13 cellular contexts compared by ENCODE assay signal in the genomic region with DNA sequence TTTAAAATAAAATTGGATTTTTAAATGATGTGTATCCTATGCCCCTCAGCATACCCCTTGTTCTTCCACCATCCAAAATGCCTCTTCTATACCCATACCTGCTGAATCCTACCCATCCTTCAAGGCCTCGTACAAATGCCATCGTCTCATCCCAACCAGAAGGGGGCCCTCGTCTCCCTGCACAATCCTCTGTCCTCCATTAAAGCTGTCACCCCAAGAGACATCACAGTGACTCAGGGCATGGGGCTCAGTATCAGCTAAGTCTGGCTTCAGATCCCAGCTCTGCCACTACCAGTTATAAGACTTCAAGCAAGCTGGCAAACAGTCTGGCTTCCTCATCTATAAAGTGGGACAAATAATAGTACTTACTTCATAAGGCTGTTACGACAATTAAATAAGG. TPM values are rescaled to one million over a fixed set of nuclear protein-coding genes. Genes with fewer than 3 reads are reported as not detected.
DNase-seq lines count a peak whose midpoint lies in the region; ATAC-seq and TF ChIP-seq lines count a peak whose summit lies in the region.
"Had no signal": no experiment of that assay in that cellular context is flagged by ENCODE, and none has a peak within 500 bp of the region (broad histone marks: within the 10 kb centered on the region; RNA-seq: fewer than 3 reads in every experiment).

No MANE protein-coding gene starts in this region.

- H3K4me1 ChIP-seq in DOHH2 (ENCODE audit: control insufficient read depth, low read length) (peaks cover 6% of the 10 kb centered on the region), GM23338 (ENCODE audit: insufficient read depth) (no peaks in the 10 kb centered on the region), RWPE2 (ENCODE audit: insufficient read depth, poor library complexity, severe bottlenecking) (no peaks in the 10 kb centered on the region), iPS DF 6.9 (ENCODE audit: control insufficient read depth, insufficient read depth, low read length) (no peaks in the 10 kb centered on the region)

- no peaks in the 10 kb centered on the region for H3K9me3 Mint-ChIP-seq in GM23338
- H3K9me3 Mint-ChIP-seq: stimulated activated naive CD8-positive, alpha-beta T cell treated with anti-CD3 and anti-CD28 coated beads, Interleukin-15, Interleukin-2, amounts not matched to agents 100 ng/mL and 50 ng/mL, for 24 hours had no signal

- TF ChIP-seq CTCF in DOHH2 (IDR thresholded peaks at IDR 0.05; ENCODE audit: low read depth, low read length, poor library complexity, severe bottlenecking) (peak; percentile 42), GM23338 (conservative IDR thresholded peaks at IDR 0.05; ENCODE audit: low read depth in 2 of 2) (peak; percentile 79 to 85), RWPE2 (IDR thresholded peaks at IDR 0.05; ENCODE audit: poor library complexity, severe bottlenecking) (no peak), coronary artery (IDR thresholded peaks at IDR 0.05) (no peak), RWPE1 (conservative IDR thresholded peaks at IDR 0.05; ENCODE audit: low read depth) (no peak)

- peaks cover 7% of the 10 kb centered on the region for H3K4me1 Mint-ChIP-seq in GM23338

- H3K27me3 ChIP-seq in DOHH2 (ENCODE audit: control insufficient read depth, low read length) (no peaks in the 10 kb centered on the region), GM23338 (ENCODE audit: insufficient read depth) (no peaks in the 10 kb centered on the region), RWPE2 (ENCODE audit: insufficient read depth, poor library complexity, severe bottlenecking) (no peaks in the 10 kb centered on the region), iPS DF 6.9 (ENCODE audit: control insufficient read depth, insufficient read depth, low read length) (no peaks in the 10 kb centered on the region; the same call in 1 of the 2 replicates)
- H3K27me3 ChIP-seq: adrenal gland had no signal

- H3K9me2 ChIP-seq in DOHH2 (replicated peaks; ENCODE audit: control insufficient read depth, low read length) = no peaks in the 10 kb centered on the region
- no peaks in the 10 kb centered on the region for H3K9me2 ChIP-seq in GM23338 (ENCODE audit: insufficient read depth)

- H3K4me3 Mint-ChIP-seq in GM23338 = no peak overlapping the region
- H3K4me3 Mint-ChIP-seq: stimulated activated naive CD8-positive, alpha-beta T cell treated with anti-CD3 and anti-CD28 coated beads, Interleukin-15, Interleukin-2, amounts not matched to agents 100 ng/mL and 50 ng/mL, for 24 hours had no signal

- H4K20me1 ChIP-seq in DOHH2 (ENCODE audit: control insufficient read depth, insufficient read depth, low read depth, low read length) = no peaks in the 10 kb centered on the region
- H4K20me1 ChIP-seq in GM23338 (replicated peaks; ENCODE audit: insufficient read depth) = no peaks in the 10 kb centered on the region

- H3K4me2 ChIP-seq in DOHH2 (ENCODE audit: low read length) (no peak overlapping the region), GM23338 (no peak overlapping the region)
- H3K4me2 ChIP-seq: PC-9 had no signal

- no peaks in the 10 kb centered on the region for H3K36me3 Mint-ChIP-seq in GM23338 (ENCODE audit: low read depth)

- H3K27ac ChIP-seq in DOHH2 (ENCODE audit: low read depth, low read length) = no peak overlapping the region
- no peak overlapping the region for H3K27ac ChIP-seq in GM23338 (ENCODE audit: low read depth)
- no peak overlapping the region for H3K27ac ChIP-seq in RWPE2 (ENCODE audit: poor library complexity, severe bottlenecking)
- H3K27ac ChIP-seq in iPS DF 6.9 (ENCODE audit: low read length) = no peak overlapping the region
- H3K27ac ChIP-seq in coronary artery = no peak overlapping the region
- no peak overlapping the region for H3K27ac ChIP-seq in RWPE1
- H3K27ac ChIP-seq: adrenal gland, PC-9 had no signal

- POLR2A ChIA-PET in RWPE1 (lab: Yijun Ruan, JAX; ENCODE audit: low non-redundant PET) = interaction anchor here (0.5 kb wide), 1 partner anchor 46 kb away, joined by 4 read pairs; no protein-coding TSS in a partner anchor

- ATAC-seq in GM23338 (peak; percentile 91), RWPE2 (ENCODE audit: low read depth) (no peak; the same call in 2 of the 3 replicates), HG02970 (IDR thresholded peaks at IDR 0.05; ENCODE audit: low FRiP score, unreplicated experiment) (no peak)

- WGBS in iPS DF 6.9 (ENCODE audit: insufficient coverage, insufficient read length) = no CpG with 5 or more reads among the region's 4 CpGs

- H3K79me2 ChIP-seq in DOHH2 (ENCODE audit: control insufficient read depth, low read length) = no peaks in the 10 kb centered on the region
- H3K79me2 ChIP-seq in GM23338 (replicated peaks; ENCODE audit: insufficient read depth) = no peaks in the 10 kb centered on the region

- peak overlapping the region; percentile 0; the same call in 1 of the 2 replicates for H2AFZ ChIP-seq in GM23338
- H2AFZ ChIP-seq: PC-9 had no signal

- DNase-seq in GM23338 (ENCODE audit: low spot score) (peak; percentile 66), RWPE2 (ENCODE audit: low spot score) (peak; percentile 9), iPS DF 6.9 (ENCODE audit: low read depth, low spot score) (peak; percentile 33), NCI-H1417 (lab: John Stamatoyannopoulos, UW) (no peak), coronary artery (ENCODE audit: low spot score) (no peak), RWPE1 (ENCODE audit: low spot score) (no peak)
- DNase-seq: kidney glomerular epithelial cell, NCI-H1436, PC-9 had no signal

- CTCF ChIA-PET in RWPE1 (lab: Yijun Ruan, JAX) = interaction anchor here (0.6 to 1.2 kb wide), 4 partner anchors 9 to 147 kb away, joined by 3 to 5 read pairs (median 3); no protein-coding TSS in a partner anchor

- H3K9me3 ChIP-seq in DOHH2 (ENCODE audit: control insufficient read depth, insufficient read depth, low read length) (no peaks in the 10 kb centered on the region), RWPE2 (ENCODE audit: severe bottlenecking) (no peaks in the 10 kb centered on the region), iPS DF 6.9 (ENCODE audit: control insufficient read depth, insufficient read depth, low read length) (no peaks in the 10 kb centered on the region)
- H3K9me3 ChIP-seq: adrenal gland had no signal

- H3K27me3 Mint-ChIP-seq in GM23338 (ENCODE audit: insufficient read depth, low read depth, poor library complexity) = peaks cover 6% of the 10 kb centered on the region

- H3K27ac Mint-ChIP-seq in GM23338 = no peak overlapping the region; the same call in 1 of the 2 replicates
- H3K27ac Mint-ChIP-seq: stimulated activated naive CD8-positive, alpha-beta T cell treated with anti-CD3 and anti-CD28 coated beads, Interleukin-15, Interleukin-2, amounts not matched to agents 100 ng/mL and 50 ng/mL, for 24 hours had no signal

- H3K4me3 ChIP-seq in DOHH2 (ENCODE audit: low read length) (no peak overlapping the region), GM23338 (no peak overlapping the region), RWPE2 (ENCODE audit: severe bottlenecking) (no peak overlapping the region), iPS DF 6.9 (ENCODE audit: low read length) (no peak overlapping the region), coronary artery (no peak overlapping the region)
- H3K4me3 ChIP-seq: adrenal gland, PC-9 had no signal

- H3F3A ChIP-seq in DOHH2 (ENCODE audit: control insufficient read depth, insufficient read depth) = no peaks in the 10 kb centered on the region
- no peaks in the 10 kb centered on the region for H3F3A ChIP-seq in GM23338 (replicated peaks; ENCODE audit: low read depth)

- H3K36me3 ChIP-seq in DOHH2 (ENCODE audit: control insufficient read depth, low read length) = no peaks in the 10 kb centered on the region
- no peaks in the 10 kb centered on the region for H3K36me3 ChIP-seq in GM23338 (ENCODE audit: insufficient read depth)
- H3K36me3 ChIP-seq in RWPE2 (ENCODE audit: low read depth) = no peaks in the 10 kb centered on the region
- H3K36me3 ChIP-seq in iPS DF 6.9 (ENCODE audit: control insufficient read depth, insufficient read depth, low read length) = no peaks in the 10 kb centered on the region
- H3K36me3 ChIP-seq: adrenal gland had no signal

RNA-seq across cellular contexts. Expression of a gene that starts 23.8 kb away (rescaled TPM):
- total RNA-seq in GM23338 (2014; rRNA removed; shearing (Covaris generic)) = not detected in 2 replicates
- polyA plus RNA-seq in GM23338 (2016; fragmentation: Nextera tagmentation; extraction: Ambion mirVana) = not detected in 2 replicates

Comparison
In these comparisons a context has a peak if more than half of its experiments do, and no peak if none do; other contexts are left out.
1. CTCF ChIP-seq: peak in DOHH2 (single experiment) and GM23338 (2 of 2); none in RWPE2 (single experiment), coronary artery (single experiment) and RWPE1 (single experiment).
2. DNase-seq: peak in GM23338 (single experiment), RWPE2 (single experiment) and iPS DF 6.9 (single experiment); none in NCI-H1417 (0 of 3), coronary artery (single experiment) and RWPE1 (single experiment).